27 cellular contexts compared by ENCODE assay signal in genomic region chr3:25554376-25554775, GRCh38.
"Had no signal": no experiment of that assay in that cellular context is flagged by ENCODE, and none has a peak within 500 bp of the region (broad histone marks: within the 10 kb centered on the region; RNA-seq: fewer than 3 reads in every experiment).

No MANE protein-coding gene starts in this region.

- H3K9me3 ChIP-seq: left lung, neutrophil, psoas muscle, sigmoid colon, testis, thyroid gland, transverse colon, upper lobe of right lung had no signal

- H3K27me3 ChIP-seq: left lung, neural progenitor cell, neutrophil, sigmoid colon, testis, thyroid gland, transverse colon, upper lobe of right lung had no signal

- H3K4me3 ChIP-seq: left lung, lung, neural progenitor cell, psoas muscle, sigmoid colon, testis, thyroid gland, transverse colon, upper lobe of right lung had no signal

- H3K4me2 ChIP-seq: neural progenitor cell had no signal

- H2AFZ ChIP-seq: neural progenitor cell, parathyroid adenoma had no signal

- H3K79me2 ChIP-seq: parathyroid adenoma had no signal

- ATAC-seq: left colon; left lung; natural killer cell; psoas muscle; stimulated activated memory B cell treated with anti-CD40 and anti-IgM and Interleukin-4, amounts not matched to agents 10 μg/mL and 1 μg/mL and 100 μg/mL, for 72 hours; stimulated activated naive CD8-positive, alpha-beta T cell treated with anti-CD3 and anti-CD28 coated beads, Interleukin-15, amount 100 ng/mL, for 72 hours; upper lobe of right lung had no signal

- H3K4me1 ChIP-seq: neural progenitor cell, parathyroid adenoma had no signal

- DNase-seq: hippocampal formation; kidney; left colon; left lung; naive B cell; natural killer cell; nephron progenitor cell; occipital lobe; psoas muscle; sigmoid colon; small intestine; stimulated activated CD4-positive, alpha-beta T cell treated with anti-CD3 and anti-CD28 coated beads, Interleukin-1b, Interleukin-23, amount 100 ng/mL, for 48 hours; stimulated activated CD4-positive, alpha-beta T cell treated with anti-CD3 and anti-CD28 coated beads, Interleukin-2, amount 100 ng/mL, for 48 hours; stimulated activated CD4-positive, alpha-beta T cell treated with anti-CD3 and anti-CD28 coated beads, Interleukin-4, amount 100 ng/mL, for 4 hours; stimulated activated CD8-positive, alpha-beta memory T cell treated with anti-CD3 and anti-CD28 coated beads, Interleukin-4, amount 100 ng/mL, for 48 hours; stimulated activated naive CD4-positive, alpha-beta T cell treated with Interleukin-2 at 50 U/mL for 16 hours; stimulated activated naive CD8-positive, alpha-beta T cell treated with anti-CD3 and anti-CD28 coated beads, Interleukin-15, amount 100 ng/mL, for 72 hours; substantia nigra; testis; thyroid gland; transverse colon; upper lobe of right lung had no signal

- H3K9ac ChIP-seq: neural progenitor cell, parathyroid adenoma had no signal

- H3K36me3 ChIP-seq: left lung, neural progenitor cell, neutrophil, sigmoid colon, thyroid gland, transverse colon, upper lobe of right lung had no signal

- H3K27ac ChIP-seq: left lung, neural progenitor cell, neutrophil, parathyroid adenoma, psoas muscle, sigmoid colon, testis, thyroid gland, transverse colon, upper lobe of right lung had no signal
